34 cellular contexts compared by ENCODE assay signal in genomic region chr1:201265771-201266170, GRCh38. TPM values are rescaled to one million over a fixed set of nuclear protein-coding genes. Genes with fewer than 3 reads are reported as not detected.
A peak's percentile ranks its signal among the peaks of the same experiment; 100 is the strongest.
DNase-seq lines count a peak whose midpoint lies in the region; ATAC-seq, FAIRE-seq and TF ChIP-seq lines count a peak whose summit lies in the region.
"Had no signal": no experiment of that assay in that cellular context is flagged by ENCODE, and none has a peak within 500 bp of the region (broad histone marks: within the 10 kb centered on the region; RNA-seq: fewer than 3 reads in every experiment).

No MANE protein-coding gene starts in this region.

- 14% methylated on average over 3 of the region's 3 CpGs for whole genome bisulfite sequencing in A549 (ENCODE audit: missing lambda C conversion rate)
- WGBS in K562 (ENCODE audit: insufficient coverage, low coverage, missing lambda C conversion rate), result 0% methylated on average over 3 of the region's 3 CpGs
- WGBS in ovary, 3 donors, result 35 to 53% (median 47%) methylated on average over 3 of the region's 3 CpGs

- CTCF ChIA-PET in A549 (lab: Yijun Ruan, JAX) (interaction anchor here (0.7 to 8.4 kb wide), 5 partner anchors 11 to 96 kb away, joined by 4 to 124 read pairs (median 61); no protein-coding TSS in a partner anchor), K562 (lab: Yijun Ruan, JAX; ENCODE audit: low intra/inter-chr PET ratio) (interaction anchor here (0.7 kb wide), 1 partner anchor 89 kb away, joined by 3 read pairs; no protein-coding TSS in a partner anchor)

- no TSS peak for BruUV-seq in K562 (replicated peaks; lab: Mats Ljungman, UMichigan)

- H3K27me3 ChIP-seq in K562 (ENCODE audit: control insufficient read depth in 2 of 2, insufficient read depth in 2 of 2, low read length in 2 of 2) (peaks cover 15 to 51% of the 10 kb centered on the region in 2 experiments; a peak in 4 of 5 replicates), ovary (no peaks in the 10 kb centered on the region)
- H3K27me3 ChIP-seq: colonic mucosa, MG63, uterus had no signal

- H3K9me1 ChIP-seq in K562 (ENCODE audit: control insufficient read depth, insufficient read depth, low read length), result no peaks in the 10 kb centered on the region

- TF ChIP-seq EP300 in A549 (IDR thresholded peaks at IDR 0.05) (no peak), K562 (IDR thresholded peaks at IDR 0.05; ENCODE audit: low read length) (no peak), ovary (IDR thresholded peaks at IDR 0.05) (no peak)

- H3K27ac ChIP-seq in A549 (peak overlapping the region; percentile 73 to 90; a peak in 5 of 6 replicates), K562 (ENCODE audit: extremely low read depth, low read depth, low read length) (no peak overlapping the region), ovary (no peak overlapping the region)
- H3K27ac ChIP-seq: colonic mucosa, left lung, psoas muscle, thoracic aorta, uterus had no signal

- TF ChIP-seq CTCF in A549 (IDR thresholded peaks at IDR 0.05) (no peak), K562 (IDR thresholded peaks at IDR 0.05 in 2 of 3, conservative IDR thresholded peaks at IDR 0.05 in 1 of 3; ENCODE audit: insufficient read depth in 2 of 3, low read depth in 1 of 3, low read length in 3 of 3) (no peak), fibroblast of the aortic adventitia (IDR thresholded peaks at IDR 0.05; ENCODE audit: insufficient read depth, low read length) (no peak), ovary (IDR thresholded peaks at IDR 0.05) (no peak)

- intact Hi-C loops in K562 (cut with micrococcal nuclease), result no loop called here
- intact Hi-C loops in ovary (cut with DNase I), result no loop called here

- H3K9ac ChIP-seq in K562 (ENCODE audit: insufficient read depth in 1 of 2, low read depth in 2 of 2, low read length in 2 of 2), result no peak overlapping the region

- peak; percentile 35 to 40 for DNase-seq in A549 (ENCODE audit: low read depth in 1 of 2, low spot score in 1 of 2)
- peak; percentile 55 for DNase-seq in HT1080 (ENCODE audit: low read depth)
- no peak for DNase-seq in K562 (ENCODE audit: extremely low read depth in 1 of 4, low spot score in 3 of 4)
- peak; percentile 25 for DNase-seq in fibroblast of the aortic adventitia (ENCODE audit: low read depth)
- DNase-seq in GM19238 (ENCODE audit: insufficient read length, low spot score), result no peak
- DNase-seq in NCI-H2081 treated with DMSO at 0.1 percent for 48 hours (lab: John Stamatoyannopoulos, UW), result no peak
- DNase-seq in ovary, result no peak
- DNase-seq: 8988T; activated CD4-positive, alpha-beta T cell treated with anti-CD3 and anti-CD28 coated beads for 4 hours; activated gamma-delta T cell; activated naive CD8-positive, alpha-beta T cell treated with anti-CD3 and anti-CD28 coated beads, Interleukin-2, amount 10 ng/mL, durations not matched to agents 7 days and 5 days; activated T-cell treated with anti-CD3 and anti-CD28 coated beads, Interleukin-2, amount 50 U/mL, for 1 hour; colonic mucosa; effector memory CD4-positive, alpha-beta T cell; GF-D8; H9; hypothalamus; immature natural killer cell; KBM-7; left lung; MG63; NCI-H1417 treated with DMSO at 0.1 percent for 48 hours; NCI-H2081; NCI-H446; psoas muscle; SK-N-SH; stimulated activated naive CD8-positive, alpha-beta T cell treated with anti-CD3 and anti-CD28 coated beads, Interleukin-15, Interleukin-2, amounts not matched to agents 100 U/mL and 50 U/mL, for 24 hours; uterus had no signal

- peak overlapping the region; percentile 65 for H3K4me2 ChIP-seq in A549
- no peak overlapping the region for H3K4me2 ChIP-seq in K562 (ENCODE audit: insufficient read depth, low read length)

- H3K79me2 ChIP-seq in K562 (ENCODE audit: control insufficient read depth, insufficient read depth, low read length), result no peaks in the 10 kb centered on the region

- in situ Hi-C loops in K562 (cut with MboI), result no loop called here

- H3K36me3 ChIP-seq in K562 (ENCODE audit: control insufficient read depth, insufficient read depth, low read length), result no peaks in the 10 kb centered on the region
- H3K36me3 ChIP-seq in ovary, result no peaks in the 10 kb centered on the region
- H3K36me3 ChIP-seq: colonic mucosa, left lung, MG63, thoracic aorta, uterus had no signal

- H4K20me1 ChIP-seq in K562 (replicated peaks; ENCODE audit: control insufficient read depth, insufficient read depth, low read length), result peaks cover 5% of the 10 kb centered on the region; the same call in 1 of the 2 replicates

- TF ChIP-seq RAD21 in A549 (conservative IDR thresholded peaks at IDR 0.05 in 1 of 2, IDR thresholded peaks at IDR 0.05 in 1 of 2), result no peak
- no peak for TF ChIP-seq RAD21 in K562 (CRISPR knock-in tag; conservative IDR thresholded peaks at IDR 0.05 in 1 of 2, IDR thresholded peaks at IDR 0.05 in 1 of 2)

- FAIRE-seq in A549 (lab: Jason Lieb, UNC) (peak; percentile 67), K562 (lab: Jason Lieb, UNC) (no peak)
- FAIRE-seq: GM19239 had no signal

- H2AFZ ChIP-seq in K562 (ENCODE audit: low read depth, low read length), result no peak overlapping the region

- no peak for TF ChIP-seq POLR2A in A549 (IDR thresholded peaks at IDR 0.05; ENCODE audit: low read length)
- no peak for TF ChIP-seq POLR2A in K562 (conservative IDR thresholded peaks at IDR 0.05)
- TF ChIP-seq POLR2A in ovary (IDR thresholded peaks at IDR 0.05), result no peak

- POLR2A ChIA-PET in A549 (lab: Yijun Ruan, JAX) (no interaction called here), K562 (lab: Yijun Ruan, JAX) (no interaction called here)

- H3K4me1 ChIP-seq in A549, result peaks cover 48% of the 10 kb centered on the region
- no peaks in the 10 kb centered on the region for H3K4me1 ChIP-seq in K562 (replicated peaks in 1 of 2; ENCODE audit: control insufficient read depth in 2 of 2, insufficient read depth in 2 of 2, low read length in 2 of 2)
- H3K4me1 ChIP-seq in ovary (ENCODE audit: insufficient read depth), result no peaks in the 10 kb centered on the region
- H3K4me1 ChIP-seq: colonic mucosa, left lung, psoas muscle, uterus had no signal

- H3K4me3 ChIP-seq in A549 (no peak overlapping the region), K562 (no peak overlapping the region), fibroblast of the aortic adventitia (ENCODE audit: low read depth, low read length) (no peak overlapping the region), ovary (no peak overlapping the region)
- H3K4me3 ChIP-seq: colonic mucosa, left lung, MG63, psoas muscle, thoracic aorta, uterus had no signal

- ATAC-seq in A549 (peak in 1 of 2 experiments; percentile 8; a peak in 1 of 6 replicates), K562 (no peak), HG03175 (IDR thresholded peaks at IDR 0.05; ENCODE audit: unreplicated experiment) (no peak)
- ATAC-seq: CD8-positive, alpha-beta T cell; esophagus mucosa; left lung; psoas muscle; stimulated activated naive CD8-positive, alpha-beta T cell treated with anti-CD3 and anti-CD28 coated beads, Interleukin-15, Interleukin-2, amounts not matched to agents 100 U/mL and 50 U/mL, for 24 hours had no signal

- H3K9me3 ChIP-seq in A549 (no peaks in the 10 kb centered on the region), K562 (replicated peaks; ENCODE audit: control insufficient read depth, insufficient read depth, low read depth, low read length) (no peaks in the 10 kb centered on the region), ovary (no peaks in the 10 kb centered on the region)
- H3K9me3 ChIP-seq: colonic mucosa, left lung, MG63, psoas muscle, SK-N-SH, thoracic aorta, uterus had no signal

TF ChIP-seq in A549, 52 proteins besides CTCF, POLR2A, EP300 and RAD21:
- TF ChIP-seq HEYL (CRISPR knock-in tag; IDR thresholded peaks at IDR 0.05), result no peak
- no peak for TF ChIP-seq FOSL2 (IDR thresholded peaks at IDR 0.05)
- peak; percentile 52; the same call in 1 of the 2 replicates for TF ChIP-seq FOSL2 (CRISPR knock-in tag; IDR thresholded peaks at IDR 0.05)
- no peak for TF ChIP-seq SMC3 (IDR thresholded peaks at IDR 0.05)

TF ChIP-seq in K562, 482 proteins besides CTCF, POLR2A, EP300 and RAD21:
- TF ChIP-seq ATF7 (IDR thresholded peaks at IDR 0.05), result no peak
- peak; percentile 38; the same call in 1 of the 2 replicates for TF ChIP-seq FOSL1 (tag; conservative IDR thresholded peaks at IDR 0.05)

RNA-seq across cellular contexts. Expression of gene PKP1, which starts 17.5 kb away (rescaled TPM):
- polyA plus RNA-seq in A549 (2011; rRNA removed) (not detected in 2 replicates), A549 (2017; fragmentation: RNase III; extraction: RNeasy Plus Mini Kit Qiagen cat#74134 plus additional on column Dnase treatment) (not detected in 3 replicates), K562 (2011; rRNA removed) (not detected in 2 replicates), K562 (2014; fragmentation: Illumina TruSeq; extraction: Trizol) (not detected in 2 replicates), K562 (2014; fragmentation: Nextera tagmentation; extraction: Ambion mirVana) (not detected), K562 (2014; rRNA removed) (not detected in 2 replicates), ovary (under 1 TPM; 0.05 to 0.18 TPM)
- 0.01 TPM in 1 of 2 replicates, not detected in the other for polyA plus RNA-seq in A549 (2012; cell fraction: cytosol; rRNA removed)
- polyA plus RNA-seq in A549 (2012; cell fraction: nucleus; rRNA removed), result not detected in 2 replicates
- not detected in 2 replicates for polyA minus RNA-seq in A549 (2011; rRNA and poly(A)+ RNA removed)
- total RNA-seq in HT1080 (2014; rRNA removed; shearing (Covaris generic)), result not detected in 2 replicates
- polyA plus RNA-seq in HT1080 (2015; cell fraction: cytosol; rRNA removed), result not detected in 2 replicates
- polyA plus RNA-seq in HT1080 (2015; cell fraction: nucleus; rRNA removed), result not detected in 2 replicates
- total RNA-seq in K562 (2011; cell fraction: chromatin; rRNA removed; ENCODE audit: low replicate concordance), result not detected in 2 replicates
- total RNA-seq in K562 (2011; cell fraction: nucleolus; rRNA removed), result not detected in 2 replicates
- total RNA-seq in K562 (2011; cell fraction: nucleoplasm; rRNA removed), result not detected in 2 replicates
- total RNA-seq in K562 (2014; rRNA removed) (not detected in 2 replicates), K562 (2014; rRNA removed; fragmentation: Illumina TruSeq; extraction: Trizol) (not detected in 2 replicates), K562 (2015; rRNA removed; fragmentation: Illumina TruSeq; extraction: Trizol) (not detected in 2 replicates), K562 (2021) (not detected in 2 replicates), fibroblast of the aortic adventitia (ENCODE audit: low replicate concordance) (under 0.01 and 0.08 TPM in 2 replicates), ovary (under 1 TPM in 5 of 7 donors, not detected in 2; 0.07 to 0.48 (median 0.18) TPM)
- not detected in 2 replicates for polyA plus RNA-seq in K562 (2011; cell fraction: cytosol; rRNA removed)
- polyA plus RNA-seq in K562 (2011; cell fraction: nucleus; rRNA removed), result not detected in 2 replicates
- not detected in 2 replicates for polyA plus RNA-seq in K562 (2012)
- polyA minus RNA-seq in K562 (2011; rRNA and poly(A)+ RNA removed), result not detected in 2 replicates
- polyA minus RNA-seq in K562 (2011; cell fraction: cytosol; rRNA and poly(A)+ RNA removed), result not detected in 2 replicates
- not detected in 2 replicates for polyA minus RNA-seq in K562 (2011; cell fraction: nucleus; rRNA and poly(A)+ RNA removed)
- total RNA-seq: activated naive CD8-positive, alpha-beta T cell treated with anti-CD3 and anti-CD28 coated beads, Interleukin-2, amount 10 ng/mL, durations not matched to agents 7 days and 5 days; CD8-positive, alpha-beta T cell; T-helper 2 cell treated with Interferon-gamma antibody and Interleukin-4, amounts not matched to agents 100 ng/mL and 5 ng/mL, for 36 hours had no signal
- polyA plus RNA-seq: immature natural killer cell, SK-N-SH had no signal

Comparison
In these comparisons a context has a peak if more than half of its experiments do, and no peak if none do; other contexts are left out.
1. DNase-seq: peak in A549 (2 of 2), HT1080 (single experiment) and fibroblast of the aortic adventitia (single experiment); none in K562 (0 of 4), GM19238 (single experiment), NCI-H2081 treated with DMSO at 0.1 percent for 48 hours (single experiment) and ovary (0 of 5).
2. H3K27ac ChIP-seq: peak in A549 (2 of 2); none in K562 (single experiment) and ovary (0 of 2).